ENCODE assay signal across 20 cellular contexts in genomic region chr9:131588396-131588795, GRCh38. TPM values are rescaled to one million over a fixed set of nuclear protein-coding genes. Genes with fewer than 3 reads are reported as not detected.
DNase-seq lines count a peak whose midpoint lies in the region; ATAC-seq and TF ChIP-seq lines count a peak whose summit lies in the region.
"Had no signal": no experiment of that assay in that cellular context is flagged by ENCODE, and none has a peak within 500 bp of the region (broad histone marks: within the 10 kb centered on the region; RNA-seq: fewer than 3 reads in every experiment).

No MANE protein-coding gene starts in this region.

- DNase-seq in activated CD4-positive, alpha-beta T cell treated with anti-CD3 and anti-CD28 coated beads, Interleukin-2, amount 10 ng/mL, durations not matched to agents 7 days and 5 days, result no peak
- no peak for DNase-seq in activated CD4-positive, alpha-beta T cell treated with anti-CD3 and anti-CD28 coated beads for 1 hour
- no peak for DNase-seq in natural killer cell
- no peak for DNase-seq in natural killer cell treated with Interleukin-12 subunit alpha and Interleukin-12 subunit beta and Interleukin-15 and Interleukin-18, amount 100 ng/mL, for 72 hours (ENCODE audit: low spot score)
- DNase-seq in endodermal cell, result peak; percentile 28
- DNase-seq in dedifferentiated amniotic fluid mesenchymal stem cell (ENCODE audit: extremely low spot score), result no peak
- no peak for DNase-seq in HPDE6-E6E7 (ENCODE audit: extremely low spot score)
- DNase-seq in CD1c-positive myeloid dendritic cell (ENCODE audit: extremely low spot score), result no peak
- DNase-seq: BE2C, DND-41, KG1, NCI-H2081 treated with DMSO at 0.1 percent for 48 hours, NCI-H510A, NCI-H82, PC-3 had no signal

- POLR2A ChIA-PET in activated CD4-positive, alpha-beta T cell treated with anti-CD3 and anti-CD28 coated beads, Interleukin-2, amount 10 ng/mL, durations not matched to agents 7 days and 5 days (lab: Charles Lee), result no interaction called here

- intact Hi-C loops in natural killer cell (cut with micrococcal nuclease), result no loop called here

- H3K9me3 Mint-ChIP-seq in activated CD4-positive, alpha-beta T cell treated with anti-CD3 and anti-CD28 coated beads, Interleukin-2, amount 10 ng/mL, durations not matched to agents 7 days and 5 days, result no peaks in the 10 kb centered on the region
- H3K9me3 Mint-ChIP-seq in natural killer cell (no peaks in the 10 kb centered on the region), endodermal cell (no peaks in the 10 kb centered on the region)
- no peaks in the 10 kb centered on the region for H3K9me3 Mint-ChIP-seq in natural killer cell treated with Interleukin-12 subunit alpha and Interleukin-12 subunit beta and Interleukin-15 and Interleukin-18, amount 100 ng/mL, for 72 hours
- H3K9me3 Mint-ChIP-seq: GM23338 had no signal

- H3K27me3 ChIP-seq in endodermal cell (ENCODE audit: control insufficient read depth, insufficient read depth, low read length, poor library complexity, severe bottlenecking), result no peaks in the 10 kb centered on the region
- H3K27me3 ChIP-seq: BE2C had no signal

- H3K4me3 ChIP-seq in endodermal cell (ENCODE audit: low read length), result no peak overlapping the region
- H3K4me3 ChIP-seq: GM12878, GM23338 had no signal

- no peaks in the 10 kb centered on the region for H3K9me3 ChIP-seq in endodermal cell (ENCODE audit: control insufficient read depth, low read length)
- H3K9me3 ChIP-seq: BE2C had no signal

- no peak for ATAC-seq in natural killer cell
- no peak for ATAC-seq in natural killer cell treated with Interleukin-12 subunit alpha and Interleukin-12 subunit beta and Interleukin-15 and Interleukin-18, amount 100 ng/mL, for 72 hours
- ATAC-seq: GM12878, GM23338, PC-3 had no signal

- H3K27me3 Mint-ChIP-seq in activated CD4-positive, alpha-beta T cell treated with anti-CD3 and anti-CD28 coated beads, Interleukin-2, amount 10 ng/mL, durations not matched to agents 7 days and 5 days, result no peaks in the 10 kb centered on the region
- H3K27me3 Mint-ChIP-seq in natural killer cell (ENCODE audit: low read depth in 2 of 2) (no peaks in the 10 kb centered on the region), endodermal cell (ENCODE audit: insufficient read depth) (no peaks in the 10 kb centered on the region)
- no peaks in the 10 kb centered on the region for H3K27me3 Mint-ChIP-seq in natural killer cell treated with Interleukin-12 subunit alpha and Interleukin-12 subunit beta and Interleukin-15 and Interleukin-18, amount 100 ng/mL, for 72 hours

- WGBS in endodermal cell (ENCODE audit: insufficient coverage in 1 of 2, insufficient read length in 1 of 2), 2 experiments, result 75 to 94% methylated on average over 2 to 9 of the region's 9 CpGs

- H3K36me3 ChIP-seq in endodermal cell (ENCODE audit: control insufficient read depth, insufficient read depth, low read length), result peaks cover 21% of the 10 kb centered on the region

- TF ChIP-seq CTCF in natural killer cell (IDR thresholded peaks at IDR 0.05) (no peak), endodermal cell (conservative IDR thresholded peaks at IDR 0.05) (no peak)

- peaks cover 32% of the 10 kb centered on the region for H3K36me3 Mint-ChIP-seq in activated CD4-positive, alpha-beta T cell treated with anti-CD3 and anti-CD28 coated beads, Interleukin-2, amount 10 ng/mL, durations not matched to agents 7 days and 5 days (ENCODE audit: low read depth)
- H3K36me3 Mint-ChIP-seq in natural killer cell (no peaks in the 10 kb centered on the region), endodermal cell (ENCODE audit: low read depth) (peaks cover 59% of the 10 kb centered on the region)
- peaks cover 6% of the 10 kb centered on the region for H3K36me3 Mint-ChIP-seq in natural killer cell treated with Interleukin-12 subunit alpha and Interleukin-12 subunit beta and Interleukin-15 and Interleukin-18, amount 100 ng/mL, for 72 hours

- no peak overlapping the region for H3K9ac ChIP-seq in endodermal cell (ENCODE audit: extremely low read depth, low read length, poor library complexity, severe bottlenecking)

- H3K4me1 ChIP-seq in endodermal cell (ENCODE audit: control insufficient read depth, insufficient read depth, low read length), result no peaks in the 10 kb centered on the region
- H3K4me1 ChIP-seq: BE2C had no signal

- peak overlapping the region; percentile 25 for H3K27ac Mint-ChIP-seq in activated CD4-positive, alpha-beta T cell treated with anti-CD3 and anti-CD28 coated beads, Interleukin-2, amount 10 ng/mL, durations not matched to agents 7 days and 5 days
- H3K27ac Mint-ChIP-seq in natural killer cell, result peak overlapping the region; percentile 66 to 90
- no peak overlapping the region for H3K27ac Mint-ChIP-seq in natural killer cell treated with Interleukin-12 subunit alpha and Interleukin-12 subunit beta and Interleukin-15 and Interleukin-18, amount 100 ng/mL, for 72 hours
- H3K27ac Mint-ChIP-seq in endodermal cell, result no peak overlapping the region
- H3K27ac Mint-ChIP-seq: GM23338 had no signal

- H3K4me3 Mint-ChIP-seq in activated CD4-positive, alpha-beta T cell treated with anti-CD3 and anti-CD28 coated beads, Interleukin-2, amount 10 ng/mL, durations not matched to agents 7 days and 5 days, result no peak overlapping the region
- H3K4me3 Mint-ChIP-seq in natural killer cell (no peak overlapping the region), endodermal cell (no peak overlapping the region)
- H3K4me3 Mint-ChIP-seq in natural killer cell treated with Interleukin-12 subunit alpha and Interleukin-12 subunit beta and Interleukin-15 and Interleukin-18, amount 100 ng/mL, for 72 hours, result no peak overlapping the region
- H3K4me3 Mint-ChIP-seq: GM23338 had no signal

- CTCF ChIA-PET in activated CD4-positive, alpha-beta T cell treated with anti-CD3 and anti-CD28 coated beads, Interleukin-2, amount 10 ng/mL, durations not matched to agents 7 days and 5 days (lab: Charles Lee), result interaction anchor here (0.9 to 1.2 kb wide), 4 partner anchors 151 to 156 kb away, joined by 3 to 5 read pairs (median 4); partner anchors contain the start of gene RAPGEF1

- H3K4me1 Mint-ChIP-seq in activated CD4-positive, alpha-beta T cell treated with anti-CD3 and anti-CD28 coated beads, Interleukin-2, amount 10 ng/mL, durations not matched to agents 7 days and 5 days, result peaks cover 64% of the 10 kb centered on the region
- H3K4me1 Mint-ChIP-seq in natural killer cell (peaks cover 56 to 67% of the 10 kb centered on the region in 2 donors), endodermal cell (no peaks in the 10 kb centered on the region)
- peaks cover 55 to 61% of the 10 kb centered on the region in 2 donors for H3K4me1 Mint-ChIP-seq in natural killer cell treated with Interleukin-12 subunit alpha and Interleukin-12 subunit beta and Interleukin-15 and Interleukin-18, amount 100 ng/mL, for 72 hours (ENCODE audit: low read depth in 2 of 2)
- H3K4me1 Mint-ChIP-seq: GM23338 had no signal

- no peak overlapping the region for H3K27ac ChIP-seq in endodermal cell (ENCODE audit: low read depth, low read length)
- H3K27ac ChIP-seq: 22Rv1, HL-60 had no signal

RNA-seq across cellular contexts. Expression of gene PRRT1B, which starts 43.1 kb away (rescaled TPM):
- not detected for total RNA-seq in activated CD4-positive, alpha-beta T cell treated with anti-CD3 and anti-CD28 coated beads, Interleukin-2, amount 10 ng/mL, durations not matched to agents 7 days and 5 days
- total RNA-seq in natural killer cell (not detected), endodermal cell (10 to 100 TPM; 42.9 to 71.4 TPM)
- total RNA-seq in natural killer cell treated with Interleukin-12 subunit alpha and Interleukin-12 subunit beta and Interleukin-15 and Interleukin-18, amount 100 ng/mL, for 72 hours, result not detected
- 0.93 TPM for polyA plus RNA-seq in endodermal cell (2013, experiment 1 of 2)
- 1.1 TPM for polyA plus RNA-seq in endodermal cell (2013, experiment 2 of 2)
- total RNA-seq: GM12878, PC-3, SK-MEL-5 had no signal
- polyA plus RNA-seq: GM12878, GM23338 had no signal

RNA-seq across cellular contexts. Expression of gene UCK1, which starts 57.3 kb away (rescaled TPM):
- total RNA-seq in activated CD4-positive, alpha-beta T cell treated with anti-CD3 and anti-CD28 coated beads, Interleukin-2, amount 10 ng/mL, durations not matched to agents 7 days and 5 days, result 10 to 100 TPM; 35.9 to 39.5 TPM
- total RNA-seq in natural killer cell (10 to 100 TPM; 29.9 to 35.2 (median 30.2) TPM), endodermal cell (10 to 100 TPM; 37.9 to 42.9 TPM)
- total RNA-seq in natural killer cell treated with Interleukin-12 subunit alpha and Interleukin-12 subunit beta and Interleukin-15 and Interleukin-18, amount 100 ng/mL, for 72 hours, result 10 to 100 TPM; 24.9 to 37.4 TPM
- 28.4 TPM for polyA plus RNA-seq in endodermal cell (2013, experiment 1 of 2)
- 23.8 TPM for polyA plus RNA-seq in endodermal cell (2013, experiment 2 of 2)

Comparison
In these comparisons a context has a peak if more than half of its experiments do, and no peak if none do; other contexts are left out.
1. H3K27ac Mint-ChIP-seq: peak in activated CD4-positive, alpha-beta T cell treated with anti-CD3 and anti-CD28 coated beads, Interleukin-2, amount 10 ng/mL, durations not matched to agents 7 days and 5 days (single experiment) and natural killer cell (2 of 2); none in natural killer cell treated with Interleukin-12 subunit alpha and Interleukin-12 subunit beta and Interleukin-15 and Interleukin-18, amount 100 ng/mL, for 72 hours (0 of 2) and endodermal cell (single experiment).
2. RNA of gene PRRT1B, which starts 43.1 kb away (total RNA-seq): 42.9 to 71.4 TPM in endodermal cell; not detected in activated CD4-positive, alpha-beta T cell treated with anti-CD3 and anti-CD28 coated beads, Interleukin-2, amount 10 ng/mL, durations not matched to agents 7 days and 5 days, not detected in natural killer cell and not detected in natural killer cell treated with Interleukin-12 subunit alpha and Interleukin-12 subunit beta and Interleukin-15 and Interleukin-18, amount 100 ng/mL, for 72 hours; every median in the first group is over 10 times any median in the second.